In the genomic region with DNA sequence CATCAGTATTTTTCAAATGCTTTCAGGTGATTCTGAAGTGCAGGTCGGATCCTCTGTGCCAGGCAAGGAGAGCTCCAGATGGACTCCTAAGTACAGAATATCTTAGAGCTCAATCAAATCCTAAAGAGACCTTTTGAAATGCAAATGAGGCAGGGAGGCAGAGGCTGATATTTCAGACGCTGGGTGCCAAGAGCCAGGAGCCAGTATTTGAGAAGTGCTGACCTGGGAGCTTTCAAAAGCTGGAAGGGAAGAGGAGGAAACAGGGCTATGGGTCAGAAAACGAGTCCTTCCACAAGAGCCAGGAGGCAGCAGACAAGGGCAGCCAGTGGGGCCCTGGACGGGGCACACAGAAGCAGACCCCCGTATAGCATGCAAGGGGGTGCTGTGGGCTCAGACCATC, we compare ENCODE assay signal across 15 cellular contexts. TPM values are rescaled to one million over a fixed set of nuclear protein-coding genes. Genes with fewer than 3 reads are reported as not detected.
DNase-seq lines count a peak whose midpoint lies in the region; ATAC-seq and TF ChIP-seq lines count a peak whose summit lies in the region.
"Had no signal": no experiment of that assay in that cellular context is flagged by ENCODE, and none has a peak within 500 bp of the region (broad histone marks: within the 10 kb centered on the region; RNA-seq: fewer than 3 reads in every experiment).

No MANE protein-coding gene starts in this region.

- no peaks in the 10 kb centered on the region for H3K4me1 Mint-ChIP-seq in natural killer cell treated with Interleukin-12 subunit alpha and Interleukin-12 subunit beta and Interleukin-15 and Interleukin-18, amount 100 ng/mL, for 72 hours (ENCODE audit: low read depth in 2 of 2)
- H3K4me1 Mint-ChIP-seq: activated B cell treated with CpG ODN at 0.5 μM for 24 hours; naive thymus-derived CD8-positive, alpha-beta T cell had no signal

- no peaks in the 10 kb centered on the region for H3K27me3 Mint-ChIP-seq in natural killer cell treated with Interleukin-12 subunit alpha and Interleukin-12 subunit beta and Interleukin-15 and Interleukin-18, amount 100 ng/mL, for 72 hours
- H3K27me3 Mint-ChIP-seq: activated B cell treated with CpG ODN at 0.5 μM for 24 hours; naive thymus-derived CD8-positive, alpha-beta T cell had no signal

- TF ChIP-seq CTCF in testis (IDR thresholded peaks at IDR 0.05) (no peak), adrenal gland (IDR thresholded peaks at IDR 0.05) (no peak)

- H3K36me3 Mint-ChIP-seq in natural killer cell treated with Interleukin-12 subunit alpha and Interleukin-12 subunit beta and Interleukin-15 and Interleukin-18, amount 100 ng/mL, for 72 hours = no peaks in the 10 kb centered on the region

- WGBS in testis, 2 donors = 45 to 47% methylated on average over 5 of the region's 5 CpGs
- WGBS in adrenal gland, 4 donors = 39 to 53% (median 42%) methylated on average over 5 of the region's 5 CpGs

- H3K9me3 ChIP-seq in iPS-20b (ENCODE audit: insufficient read depth, low read depth, low read length) = no peaks in the 10 kb centered on the region
- H3K9me3 ChIP-seq in testis = no peaks in the 10 kb centered on the region
- H3K9me3 ChIP-seq in adrenal gland (replicated peaks in 1 of 3) = no peaks in the 10 kb centered on the region

- peak overlapping the region; percentile 9; the same call in 1 of the 2 replicates for H3K9ac ChIP-seq in iPS-20b (ENCODE audit: low read depth, low read length)

- H3K36me3 ChIP-seq in iPS-20b (ENCODE audit: insufficient read depth, low read depth, low read length) (peaks cover 35% of the 10 kb centered on the region), testis (ENCODE audit: low read depth, missing control alignments) (no peaks in the 10 kb centered on the region), adrenal gland (replicated peaks in 1 of 2) (peaks cover 0 to 45% of the 10 kb centered on the region in 2 donors)

- H3K4me3 ChIP-seq in iPS-20b (ENCODE audit: low read length) (no peak overlapping the region), testis (no peak overlapping the region), adrenal gland (no peak overlapping the region)

- DNase-seq in NCI-H146 treated with DMSO at 0.1 percent for 48 hours (lab: John Stamatoyannopoulos, UW; ENCODE audit: unreplicated experiment) (peak; percentile 28), NCI-H146 (lab: John Stamatoyannopoulos, UW) (no peak), NCI-H69 (lab: John Stamatoyannopoulos, UW) (peak; percentile 70), testis (peak; percentile 37), adrenal gland (no peak)
- no peak for DNase-seq in natural killer cell treated with Interleukin-12 subunit alpha and Interleukin-12 subunit beta and Interleukin-15 and Interleukin-18, amount 100 ng/mL, for 72 hours (ENCODE audit: low spot score)
- DNase-seq: activated B cell treated with CpG ODN at 0.5 μM for 24 hours; activated gamma-delta T cell; EL; hippocampal formation; naive thymus-derived CD8-positive, alpha-beta T cell; stimulated activated naive CD8-positive, alpha-beta T cell treated with anti-CD3 and anti-CD28 coated beads, Interleukin-15, Interleukin-2, amounts not matched to agents 100 U/mL and 50 U/mL, for 24 hours had no signal

- H3K27ac ChIP-seq in iPS-20b (ENCODE audit: low read length) (no peak overlapping the region), testis (peak overlapping the region in 1 of 2 donors; percentile 59), adrenal gland (peak overlapping the region in 2 of 5 donors; percentile 34 to 45)

- TF ChIP-seq POLR2A in testis (IDR thresholded peaks at IDR 0.05) (no peak), adrenal gland (IDR thresholded peaks at IDR 0.05) (no peak)

- no peak overlapping the region for H3K27ac Mint-ChIP-seq in natural killer cell treated with Interleukin-12 subunit alpha and Interleukin-12 subunit beta and Interleukin-15 and Interleukin-18, amount 100 ng/mL, for 72 hours
- H3K27ac Mint-ChIP-seq: activated B cell treated with CpG ODN at 0.5 μM for 24 hours had no signal

- no peak overlapping the region for H3K4me3 Mint-ChIP-seq in natural killer cell treated with Interleukin-12 subunit alpha and Interleukin-12 subunit beta and Interleukin-15 and Interleukin-18, amount 100 ng/mL, for 72 hours
- H3K4me3 Mint-ChIP-seq: activated B cell treated with CpG ODN at 0.5 μM for 24 hours; naive thymus-derived CD8-positive, alpha-beta T cell had no signal

- ATAC-seq in natural killer cell treated with Interleukin-12 subunit alpha and Interleukin-12 subunit beta and Interleukin-15 and Interleukin-18, amount 100 ng/mL, for 72 hours = no peak
- no peak for ATAC-seq in HG02840 (IDR thresholded peaks at IDR 0.05; ENCODE audit: low FRiP score, unreplicated experiment)
- ATAC-seq: naive thymus-derived CD8-positive, alpha-beta T cell; stimulated activated naive CD8-positive, alpha-beta T cell treated with anti-CD3 and anti-CD28 coated beads, Interleukin-15, Interleukin-2, amounts not matched to agents 100 U/mL and 50 U/mL, for 24 hours had no signal

- H3K27me3 ChIP-seq in iPS-20b (ENCODE audit: insufficient read depth, low read length) (no peaks in the 10 kb centered on the region), testis (no peaks in the 10 kb centered on the region), adrenal gland (no peaks in the 10 kb centered on the region)

- intact Hi-C loops in testis (cut with DNase I; ENCODE audit: low total_unique reads) = no loop called here
- intact Hi-C loops in adrenal gland (cut with DNase I) = loop anchor here in 1 of 2 donors (10.0 kb wide), 1 partner anchor 45 kb away; a partner anchor contains a TSS

- H3K4me1 ChIP-seq in iPS-20b (ENCODE audit: insufficient read depth, low read length) (peaks cover 12% of the 10 kb centered on the region; the same call in 1 of the 2 replicates), testis (peaks cover 39% of the 10 kb centered on the region), adrenal gland (replicated peaks in 1 of 2) (peaks cover 0 to 22% of the 10 kb centered on the region in 2 donors)

- no peaks in the 10 kb centered on the region for H3K9me3 Mint-ChIP-seq in natural killer cell treated with Interleukin-12 subunit alpha and Interleukin-12 subunit beta and Interleukin-15 and Interleukin-18, amount 100 ng/mL, for 72 hours
- H3K9me3 Mint-ChIP-seq: activated B cell treated with CpG ODN at 0.5 μM for 24 hours; naive thymus-derived CD8-positive, alpha-beta T cell had no signal

RNA-seq across cellular contexts. Expression of a gene that starts 46.1 kb away (rescaled TPM):
- total RNA-seq in testis = 10 to 100 TPM; 24.6 to 30.2 TPM
- polyA plus RNA-seq in testis (ENCODE audit: insufficient read depth, low read depth, low replicate concordance) = 38.6 TPM
- total RNA-seq in natural killer cell treated with Interleukin-12 subunit alpha and Interleukin-12 subunit beta and Interleukin-15 and Interleukin-18, amount 100 ng/mL, for 72 hours = 10 to 100 TPM; 21.6 to 29.1 TPM
- 10 to 100 TPM in 4 of 8 donors, 1 to 10 TPM in 4; 6.7 to 17.0 (median 11.1) TPM for total RNA-seq in adrenal gland
- polyA plus RNA-seq in adrenal gland = 10 to 100 TPM; 18.5 to 23.5 (median 22.7) TPM

RNA-seq across cellular contexts. Expression of a gene that starts 56.3 kb away (rescaled TPM):
- total RNA-seq in testis (1 to 10 TPM; 2.8 to 3.4 TPM), adrenal gland (under 1 TPM in 1 of 8 donors, not detected in 7; 0.29 TPM)
- polyA plus RNA-seq in testis (ENCODE audit: insufficient read depth, low read depth, low replicate concordance) (2.9 TPM), adrenal gland (under 1 TPM in 2 of 3 donors, not detected in 1; 0.10 to 0.22 TPM)
- under 1 TPM in 1 of 2 donors, not detected in 1; 0.39 TPM for total RNA-seq in natural killer cell treated with Interleukin-12 subunit alpha and Interleukin-12 subunit beta and Interleukin-15 and Interleukin-18, amount 100 ng/mL, for 72 hours
- total RNA-seq: activated B cell treated with CpG ODN at 0.5 μM for 24 hours; M059J; naive thymus-derived CD8-positive, alpha-beta T cell had no signal

Comparison
In these comparisons a context has a peak if more than half of its experiments do, and no peak if none do; other contexts are left out.
1. DNase-seq: peak in NCI-H146 treated with DMSO at 0.1 percent for 48 hours (single experiment), NCI-H69 (single experiment) and testis (single experiment); none in NCI-H146 (single experiment), natural killer cell treated with Interleukin-12 subunit alpha and Interleukin-12 subunit beta and Interleukin-15 and Interleukin-18, amount 100 ng/mL, for 72 hours (single experiment) and adrenal gland (0 of 7).